14 cellular contexts compared by ENCODE assay signal in genomic region chr9:134371731-134372130, GRCh38. TPM values are rescaled to one million over a fixed set of nuclear protein-coding genes. Genes with fewer than 3 reads are reported as not detected.
DNase-seq lines count a peak whose midpoint lies in the region; ATAC-seq and TF ChIP-seq lines count a peak whose summit lies in the region.
"Had no signal": no experiment of that assay in that cellular context is flagged by ENCODE, and none has a peak within 500 bp of the region (broad histone marks: within the 10 kb centered on the region; RNA-seq: fewer than 3 reads in every experiment).

No MANE protein-coding gene starts in this region.

- no peak for TF ChIP-seq CTCF in fibroblast of villous mesenchyme (IDR thresholded peaks at IDR 0.05; ENCODE audit: insufficient read depth, low read depth, low read length)
- TF ChIP-seq CTCF in upper lobe of right lung (IDR thresholded peaks at IDR 0.05), result no peak

- H3K27me3 ChIP-seq in muscle layer of duodenum (ENCODE audit: low read depth, low read length) (no peaks in the 10 kb centered on the region), upper lobe of right lung (no peaks in the 10 kb centered on the region)
- H3K27me3 ChIP-seq: brain microvascular endothelial cell, uterus had no signal

- peaks cover 9 to 27% of the 10 kb centered on the region in 2 donors for H3K4me1 Mint-ChIP-seq in immature natural killer cell

- H3K4me3 ChIP-seq in fibroblast of villous mesenchyme (ENCODE audit: low read depth, low read length) (no peak overlapping the region), muscle layer of duodenum (ENCODE audit: low read depth in 1 of 2, low read length in 2 of 2) (peak overlapping the region in 1 of 2 donors; percentile 25), upper lobe of right lung (no peak overlapping the region)
- H3K4me3 ChIP-seq: uterus had no signal

- H3K4me3 Mint-ChIP-seq in immature natural killer cell, result no peak overlapping the region
- H3K4me3 Mint-ChIP-seq: natural killer cell had no signal

- H3K27ac ChIP-seq in muscle layer of duodenum (ENCODE audit: low read length), result peak overlapping the region; percentile 60
- H3K27ac ChIP-seq in upper lobe of right lung, result peak overlapping the region; percentile 89
- H3K27ac ChIP-seq: brain microvascular endothelial cell had no signal

- no peaks in the 10 kb centered on the region for H3K9me3 Mint-ChIP-seq in immature natural killer cell
- H3K9me3 Mint-ChIP-seq: natural killer cell had no signal

- H3K27ac Mint-ChIP-seq in immature natural killer cell, result no peak overlapping the region

- no peaks in the 10 kb centered on the region for H3K9me3 ChIP-seq in muscle layer of duodenum (ENCODE audit: control insufficient read depth in 1 of 2, low read length in 2 of 2)
- no peaks in the 10 kb centered on the region for H3K9me3 ChIP-seq in upper lobe of right lung
- H3K9me3 ChIP-seq: uterus had no signal

- intact Hi-C loops in upper lobe of right lung (cut with DNase I), result no loop called here

- ATAC-seq in upper lobe of right lung (peak; percentile 64), GM18498 (IDR thresholded peaks at IDR 0.05; ENCODE audit: unreplicated experiment) (no peak), GM21529 (IDR thresholded peaks at IDR 0.05; ENCODE audit: unreplicated experiment) (no peak)

- no peaks in the 10 kb centered on the region for H3K36me3 Mint-ChIP-seq in immature natural killer cell
- H3K36me3 Mint-ChIP-seq: natural killer cell had no signal

- peaks cover 0 to 10% (median 7%) of the 10 kb centered on the region in 3 donors for H3K27me3 Mint-ChIP-seq in immature natural killer cell (ENCODE audit: low read depth in 3 of 3)

- H3K36me3 ChIP-seq in muscle layer of duodenum (ENCODE audit: control insufficient read depth in 1 of 2, insufficient read depth in 2 of 2, low read length in 2 of 2), result no peaks in the 10 kb centered on the region
- no peaks in the 10 kb centered on the region for H3K36me3 ChIP-seq in upper lobe of right lung
- H3K36me3 ChIP-seq: brain microvascular endothelial cell, uterus had no signal

- DNase-seq in SKM-1 (lab: John Stamatoyannopoulos, UW; ENCODE audit: unreplicated experiment), result peak; percentile 88
- DNase-seq in fibroblast of villous mesenchyme (ENCODE audit: low read depth), result peak; percentile 69
- DNase-seq in upper lobe of right lung, result peak; percentile 93
- DNase-seq in immature natural killer cell, result no peak
- DNase-seq in NCI-H2029 (lab: John Stamatoyannopoulos, UW), result no peak
- DNase-seq: brain microvascular endothelial cell; DMS79; natural killer cell; NCI-H69; stimulated activated CD4-positive, alpha-beta T cell treated with anti-CD3 and anti-CD28 coated beads, Interleukin-4, amount 100 ng/mL, for 24 hours; uterus had no signal

- H3K4me1 ChIP-seq in muscle layer of duodenum (ENCODE audit: control insufficient read depth in 1 of 2, insufficient read depth in 2 of 2, low read length in 2 of 2) (peaks cover 15 to 73% of the 10 kb centered on the region in 2 donors), upper lobe of right lung (peaks cover 78% of the 10 kb centered on the region)

RNA-seq across cellular contexts. Expression of gene RXRA, which starts 45.5 kb away (rescaled TPM):
- total RNA-seq in fibroblast of villous mesenchyme (14.2 and 16.0 TPM in 2 replicates), upper lobe of right lung (80.6 TPM)
- 1 to 10 TPM; 1.0 to 4.4 (median 1.9) TPM for polyA plus RNA-seq in immature natural killer cell

Comparison
In these comparisons a context has a peak if more than half of its experiments do, and no peak if none do; other contexts are left out.
1. DNase-seq: peak in SKM-1 (single experiment), fibroblast of villous mesenchyme (single experiment) and upper lobe of right lung (single experiment); none in immature natural killer cell (0 of 3) and NCI-H2029 (single experiment).